Comparison of ENCODE assay signal across 2 cellular contexts in genomic region chr3:186624598-186624997, GRCh38.
TF ChIP-seq lines count a peak whose summit lies in the region.

No MANE protein-coding gene starts in this region.

TF ChIP-seq in GM23338, 12 proteins besides CTCF, POLR2A, EP300 and RAD21:
- TF ChIP-seq ZNF114 (CRISPR knock-in tag; IDR thresholded peaks at IDR 0.05) (no peak), STAT1 (IDR thresholded peaks at IDR 0.05; ENCODE audit: unreplicated experiment) (no peak), EZH2phosphoT487 (IDR thresholded peaks at IDR 0.05; ENCODE audit: unreplicated experiment) (no peak), JUNB (IDR thresholded peaks at IDR 0.05; ENCODE audit: unreplicated experiment) (no peak), EZH2 (IDR thresholded peaks at IDR 0.05; ENCODE audit: low read depth, unreplicated experiment) (no peak), CREB1 (CRISPR knock-in tag; IDR thresholded peaks at IDR 0.05; ENCODE audit: low read depth) (no peak), REST (IDR thresholded peaks at IDR 0.05; ENCODE audit: unreplicated experiment) (no peak), ETS1 (IDR thresholded peaks at IDR 0.05) (no peak), ZNF462 (CRISPR knock-in tag; IDR thresholded peaks at IDR 0.05) (no peak), ZNF331 (CRISPR knock-in tag; IDR thresholded peaks at IDR 0.05; ENCODE audit: low read depth) (no peak), POLR2AphosphoS5 (IDR thresholded peaks at IDR 0.05; ENCODE audit: low read depth) (no peak), NANOG (IDR thresholded peaks at IDR 0.05; ENCODE audit: borderline replicate concordance) (no peak)

TF ChIP-seq in HepG2, 621 proteins besides CTCF, POLR2A, EP300 and RAD21:
- TF ChIP-seq ZBTB1 (CRISPR knock-in tag; IDR thresholded peaks at IDR 0.05; ENCODE audit: borderline replicate concordance) (no peak), POLR2G (IDR thresholded peaks at IDR 0.05; ENCODE audit: low read depth, low read length) (peak; percentile 70), ZNF552 (CRISPR knock-in tag; IDR thresholded peaks at IDR 0.05; ENCODE audit: borderline replicate concordance) (no peak), POLR2AphosphoS5 (IDR thresholded peaks at IDR 0.05; ENCODE audit: low read depth, low read length) (peak; percentile 66), ZNF83 (CRISPR knock-in tag; IDR thresholded peaks at IDR 0.05; ENCODE audit: borderline replicate concordance) (no peak), RBM22 (optimal IDR thresholded peaks at IDR 0.05; ENCODE audit: low read length) (peak; percentile 76), ZNF597 (CRISPR knock-in tag; IDR thresholded peaks at IDR 0.05) (no peak), PAF1 (CRISPR knock-in tag; IDR thresholded peaks at IDR 0.05) (peak; percentile 71; the same call in 1 of the 2 replicates), SSRP1 (CRISPR knock-in tag; IDR thresholded peaks at IDR 0.05) (peak; percentile 92; the same call in 1 of the 2 replicates), MEIS2 (CRISPR knock-in tag; IDR thresholded peaks at IDR 0.05) (no peak), MIER2 (CRISPR knock-in tag; IDR thresholded peaks at IDR 0.05) (no peak), SNRNP70 (IDR thresholded peaks at IDR 0.05; ENCODE audit: low read depth, low read length) (no peak), ZNF260 (CRISPR knock-in tag; IDR thresholded peaks at IDR 0.05; ENCODE audit: borderline replicate concordance, low read depth) (no peak), FUBP1 (CRISPR knock-in tag; IDR thresholded peaks at IDR 0.05; ENCODE audit: borderline replicate concordance) (no peak), KLF13 (CRISPR knock-in tag; IDR thresholded peaks at IDR 0.05) (no peak)
